22 cellular contexts compared by ENCODE assay signal in genomic region chr2:11160256-11160655, GRCh38. TPM values are rescaled to one million over a fixed set of nuclear protein-coding genes. Genes with fewer than 3 reads are reported as not detected.
A peak's percentile ranks its signal among the peaks of the same experiment; 100 is the strongest.
DNase-seq lines count a peak whose midpoint lies in the region; ATAC-seq and TF ChIP-seq lines count a peak whose summit lies in the region.
"Had no signal": no experiment of that assay in that cellular context is flagged by ENCODE, and none has a peak within 500 bp of the region (broad histone marks: within the 10 kb centered on the region; RNA-seq: fewer than 3 reads in every experiment).

No MANE protein-coding gene starts in this region.

- no peaks in the 10 kb centered on the region for H3K9me3 Mint-ChIP-seq in activated naive CD4-positive, alpha-beta T cell treated with anti-CD3 and anti-CD28 coated beads, Interleukin-2, amount 10 ng/mL, durations not matched to agents 7 days and 5 days
- no peaks in the 10 kb centered on the region for H3K9me3 Mint-ChIP-seq in endodermal cell
- no peaks in the 10 kb centered on the region for H3K9me3 Mint-ChIP-seq in stimulated activated effector memory CD8-positive, alpha-beta T cell treated with anti-CD3 and anti-CD28 coated beads, Interleukin-12 subunit alpha, Interleukin-12 subunit beta, amount 100 ng/mL, for 72 hours
- H3K9me3 Mint-ChIP-seq: stimulated activated naive CD8-positive, alpha-beta T cell treated with anti-CD3 and anti-CD28 coated beads, Interleukin-15, Interleukin-2, amounts not matched to agents 100 ng/mL and 50 ng/mL, for 24 hours; T-helper 1 cell treated with Interleukin-12 subunit alpha and Interleukin-12 subunit beta and Interleukin-4 antibody, amounts not matched to agents 30 μg/mL and 1 μg/mL, for 36 hours had no signal

- TF ChIP-seq CTCF in MM.1S (IDR thresholded peaks at IDR 0.05; ENCODE audit: low read length) (no peak), endodermal cell (conservative IDR thresholded peaks at IDR 0.05) (no peak)

- intact Hi-C loops in Right ventricle myocardium inferior (cut with DNase I), result no loop called here

- no peaks in the 10 kb centered on the region for H3K36me3 ChIP-seq in MM.1S (replicated peaks; ENCODE audit: insufficient read depth, low read length)
- H3K36me3 ChIP-seq in endodermal cell (ENCODE audit: control insufficient read depth, insufficient read depth, low read length), result no peaks in the 10 kb centered on the region
- H3K36me3 ChIP-seq: gastrocnemius medialis, HAP-1 had no signal

- peaks cover 8% of the 10 kb centered on the region for H3K36me3 Mint-ChIP-seq in activated naive CD4-positive, alpha-beta T cell treated with anti-CD3 and anti-CD28 coated beads, Interleukin-2, amount 10 ng/mL, durations not matched to agents 7 days and 5 days
- peaks cover 3% of the 10 kb centered on the region for H3K36me3 Mint-ChIP-seq in endodermal cell (ENCODE audit: low read depth)
- no peaks in the 10 kb centered on the region for H3K36me3 Mint-ChIP-seq in stimulated activated effector memory CD8-positive, alpha-beta T cell treated with anti-CD3 and anti-CD28 coated beads, Interleukin-12 subunit alpha, Interleukin-12 subunit beta, amount 100 ng/mL, for 72 hours

- H3K9ac ChIP-seq in MM.1S (ENCODE audit: low read length) (peak overlapping the region; percentile 51; the same call in 1 of the 2 replicates), endodermal cell (ENCODE audit: extremely low read depth, low read length, poor library complexity, severe bottlenecking) (no peak overlapping the region)

- H3K4me2 ChIP-seq in MM.1S (ENCODE audit: low read depth, low read length), result peak overlapping the region; percentile 77; the same call in 1 of the 2 replicates

- no peaks in the 10 kb centered on the region for H3K9me2 ChIP-seq in MM.1S (replicated peaks; ENCODE audit: insufficient read depth, low read length)

- no peaks in the 10 kb centered on the region for H3K79me2 ChIP-seq in MM.1S (ENCODE audit: low read length)

- H3K27ac ChIP-seq in MM.1S (ENCODE audit: low read length) (peak overlapping the region; percentile 80; the same call in 1 of the 2 replicates), endodermal cell (ENCODE audit: low read depth, low read length) (no peak overlapping the region)
- H3K27ac ChIP-seq: esophagus muscularis mucosa, SJSA1, tibial artery had no signal

- H3K27me3 Mint-ChIP-seq in activated naive CD4-positive, alpha-beta T cell treated with anti-CD3 and anti-CD28 coated beads, Interleukin-2, amount 10 ng/mL, durations not matched to agents 7 days and 5 days, result no peaks in the 10 kb centered on the region
- H3K27me3 Mint-ChIP-seq in endodermal cell (ENCODE audit: insufficient read depth), result peaks cover 6% of the 10 kb centered on the region
- H3K27me3 Mint-ChIP-seq: stimulated activated naive CD8-positive, alpha-beta T cell treated with anti-CD3 and anti-CD28 coated beads, Interleukin-15, Interleukin-2, amounts not matched to agents 100 ng/mL and 50 ng/mL, for 24 hours had no signal

- no peak for DNase-seq in activated naive CD4-positive, alpha-beta T cell treated with anti-CD3 and anti-CD28 coated beads, Interleukin-2, amount 10 ng/mL, durations not matched to agents 7 days and 5 days
- DNase-seq in activated naive CD4-positive, alpha-beta T cell (lab: John Stamatoyannopoulos, UW), result no peak
- DNase-seq in MM.1S, result no peak
- DNase-seq in endodermal cell, result peak; percentile 29
- DNase-seq in stimulated activated effector memory CD8-positive, alpha-beta T cell treated with anti-CD3 and anti-CD28 coated beads, Interleukin-12 subunit alpha, Interleukin-12 subunit beta, amount 100 ng/mL, for 72 hours (ENCODE audit: low spot score in 2 of 2), result no peak
- no peak for DNase-seq in Right ventricle myocardium inferior (ENCODE audit: missing footprints)
- no peak for DNase-seq in DMS53 treated with DMSO at 0.1 percent for 48 hours (lab: John Stamatoyannopoulos, UW; ENCODE audit: unreplicated experiment)
- DNase-seq: ACHN; anterior cingulate cortex; DMS79 treated with DMSO at 0.1 percent for 48 hours; gastrocnemius medialis; NCI-H1092 treated with DMSO at 0.1 percent for 48 hours; NCI-H2081 treated with DMSO at 0.1 percent for 48 hours; stimulated activated CD4-positive, alpha-beta T cell treated with anti-CD3 and anti-CD28 coated beads, Interleukin-2, amount 100 ng/mL, for 24 hours; tibial artery had no signal

- H3K27ac Mint-ChIP-seq in activated naive CD4-positive, alpha-beta T cell treated with anti-CD3 and anti-CD28 coated beads, Interleukin-2, amount 10 ng/mL, durations not matched to agents 7 days and 5 days, result peak overlapping the region; percentile 97
- no peak overlapping the region for H3K27ac Mint-ChIP-seq in endodermal cell
- H3K27ac Mint-ChIP-seq in stimulated activated effector memory CD8-positive, alpha-beta T cell treated with anti-CD3 and anti-CD28 coated beads, Interleukin-12 subunit alpha, Interleukin-12 subunit beta, amount 100 ng/mL, for 72 hours, result peak overlapping the region; percentile 85

- no peak overlapping the region for H3K4me3 Mint-ChIP-seq in activated naive CD4-positive, alpha-beta T cell treated with anti-CD3 and anti-CD28 coated beads, Interleukin-2, amount 10 ng/mL, durations not matched to agents 7 days and 5 days
- no peak overlapping the region for H3K4me3 Mint-ChIP-seq in endodermal cell
- H3K4me3 Mint-ChIP-seq in stimulated activated effector memory CD8-positive, alpha-beta T cell treated with anti-CD3 and anti-CD28 coated beads, Interleukin-12 subunit alpha, Interleukin-12 subunit beta, amount 100 ng/mL, for 72 hours, result no peak overlapping the region
- H3K4me3 Mint-ChIP-seq: T-helper 1 cell treated with Interleukin-12 subunit alpha and Interleukin-12 subunit beta and Interleukin-4 antibody, amounts not matched to agents 30 μg/mL and 1 μg/mL, for 36 hours had no signal

- peaks cover 37% of the 10 kb centered on the region for H3K4me1 Mint-ChIP-seq in activated naive CD4-positive, alpha-beta T cell treated with anti-CD3 and anti-CD28 coated beads, Interleukin-2, amount 10 ng/mL, durations not matched to agents 7 days and 5 days
- H3K4me1 Mint-ChIP-seq in endodermal cell, result peaks cover 10% of the 10 kb centered on the region
- H3K4me1 Mint-ChIP-seq in stimulated activated effector memory CD8-positive, alpha-beta T cell treated with anti-CD3 and anti-CD28 coated beads, Interleukin-12 subunit alpha, Interleukin-12 subunit beta, amount 100 ng/mL, for 72 hours, result peaks cover 32% of the 10 kb centered on the region

- no peaks in the 10 kb centered on the region for H3K9me3 ChIP-seq in MM.1S (replicated peaks; ENCODE audit: insufficient read depth, low read length)
- H3K9me3 ChIP-seq in endodermal cell (ENCODE audit: control insufficient read depth, low read length), result no peaks in the 10 kb centered on the region
- H3K9me3 ChIP-seq: esophagus muscularis mucosa, gastrocnemius medialis, HAP-1, tibial artery had no signal

- H3K4me3 ChIP-seq in MM.1S (ENCODE audit: low read length) (no peak overlapping the region), endodermal cell (ENCODE audit: low read length) (no peak overlapping the region)
- H3K4me3 ChIP-seq: esophagus muscularis mucosa, gastrocnemius medialis, HAP-1, SJSA1, tibial artery had no signal

- peaks cover 19% of the 10 kb centered on the region for H3F3A ChIP-seq in MM.1S (ENCODE audit: insufficient read depth, low read length)

- ATAC-seq in stimulated activated effector memory CD8-positive, alpha-beta T cell treated with anti-CD3 and anti-CD28 coated beads, Interleukin-12 subunit alpha, Interleukin-12 subunit beta, amount 100 ng/mL, for 72 hours, result no peak
- ATAC-seq in Right ventricle myocardium inferior (no peak), HG03280 (IDR thresholded peaks at IDR 0.05; ENCODE audit: unreplicated experiment) (no peak)
- ATAC-seq: Panc1 had no signal

- peaks cover 19% of the 10 kb centered on the region for H3K4me1 ChIP-seq in MM.1S (ENCODE audit: low read length)
- no peaks in the 10 kb centered on the region for H3K4me1 ChIP-seq in endodermal cell (ENCODE audit: control insufficient read depth, insufficient read depth, low read length)

- no peaks in the 10 kb centered on the region for H3K27me3 ChIP-seq in MM.1S (replicated peaks; ENCODE audit: insufficient read depth, low read length)
- no peaks in the 10 kb centered on the region for H3K27me3 ChIP-seq in endodermal cell (ENCODE audit: control insufficient read depth, insufficient read depth, low read length, poor library complexity, severe bottlenecking)
- H3K27me3 ChIP-seq: esophagus muscularis mucosa, gastrocnemius medialis, SJSA1, tibial artery had no signal

- WGBS in endodermal cell (ENCODE audit: insufficient coverage in 1 of 2, insufficient read length in 1 of 2), 2 experiments, result 94% methylated on average over 8 to 13 of the region's 13 CpGs

- no peaks in the 10 kb centered on the region for H4K20me1 ChIP-seq in MM.1S (ENCODE audit: insufficient read depth, low read length)

- H2AFZ ChIP-seq in MM.1S (ENCODE audit: low read length), result peak overlapping the region; percentile 65; the same call in 1 of the 2 replicates

- CTCF ChIA-PET in activated naive CD4-positive, alpha-beta T cell treated with anti-CD3 and anti-CD28 coated beads, Interleukin-2, amount 10 ng/mL, durations not matched to agents 7 days and 5 days (lab: Charles Lee), result no interaction called here

RNA-seq across cellular contexts. Expression of gene SLC66A3, which starts 5.0 kb away (rescaled TPM):
- total RNA-seq in endodermal cell (10 to 100 TPM; 14.4 to 17.5 TPM), Right ventricle myocardium inferior (11.5 TPM)
- 13.4 TPM for polyA plus RNA-seq in endodermal cell (2013, experiment 1 of 2)
- polyA plus RNA-seq in endodermal cell (2013, experiment 2 of 2), result 12.5 TPM
